In the genomic region with DNA sequence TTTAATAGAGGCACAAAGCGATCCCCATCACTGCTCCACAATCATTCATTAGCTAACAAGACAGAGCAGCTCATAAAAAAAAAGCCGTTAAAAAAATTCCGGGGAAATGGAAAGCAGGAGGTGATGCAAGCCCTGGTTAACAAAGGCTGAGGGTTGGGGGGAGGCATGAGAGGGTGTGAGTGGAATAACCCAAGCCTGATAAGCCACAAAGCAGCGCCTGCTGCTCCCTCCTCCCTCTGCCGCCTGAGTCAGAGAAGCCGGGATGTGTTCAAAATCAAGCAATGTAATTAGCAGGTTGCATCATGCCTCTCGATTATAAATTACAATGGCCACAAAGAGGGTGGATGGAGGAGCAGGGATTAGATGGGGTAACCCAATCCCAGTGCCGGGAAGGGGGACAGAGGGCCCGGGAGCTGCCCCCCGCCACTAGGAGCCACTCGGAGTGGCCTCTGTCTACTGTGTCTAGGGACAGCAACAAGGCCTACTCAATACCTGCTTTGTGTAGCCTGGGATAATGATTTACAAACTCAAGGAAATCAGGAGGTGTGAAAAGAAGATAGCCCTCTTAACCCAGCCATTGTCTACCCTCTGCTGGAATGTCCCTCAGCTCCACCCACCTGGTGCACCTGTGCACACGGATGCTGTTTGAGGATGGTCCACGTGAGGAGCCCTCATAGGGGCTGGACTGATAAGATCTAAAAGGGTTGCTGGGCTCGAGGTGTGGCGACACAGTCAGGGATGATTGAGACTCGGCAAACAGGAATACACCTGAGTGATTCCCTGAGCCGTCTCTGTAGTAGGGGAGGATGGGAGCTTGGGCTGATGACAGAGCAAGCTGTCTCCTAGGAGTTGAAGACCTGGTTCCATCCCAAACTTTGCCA, we compare ENCODE assay signal across 8 cellular contexts.
A peak's percentile ranks its signal among the peaks of the same experiment; 100 is the strongest.
DNase-seq lines count a peak whose midpoint lies in the region; ATAC-seq and TF ChIP-seq lines count a peak whose summit lies in the region.

No MANE protein-coding gene starts in this region.

- no peaks in the 10 kb centered on the region for H3K27me3 Mint-ChIP-seq in T-helper 2 cell treated with Interferon-gamma antibody and Interleukin-4, amounts not matched to agents 5 μg/mL and 100 μg/mL, for 36 hours (ENCODE audit: low read depth)

- H3K4me3 Mint-ChIP-seq in T-helper 2 cell treated with Interferon-gamma antibody and Interleukin-4, amounts not matched to agents 5 μg/mL and 100 μg/mL, for 36 hours = no peak overlapping the region

- no peaks in the 10 kb centered on the region for H3K9me3 Mint-ChIP-seq in T-helper 2 cell treated with Interferon-gamma antibody and Interleukin-4, amounts not matched to agents 5 μg/mL and 100 μg/mL, for 36 hours

- H3K27ac ChIP-seq in liver (ENCODE audit: low read depth in 1 of 2, low read length in 2 of 2) = no peak overlapping the region

- H3K4me1 ChIP-seq in liver (ENCODE audit: control insufficient read depth in 4 of 4, insufficient read depth in 4 of 4, low read length in 3 of 4) = peaks cover 5 to 28% (median 18%) of the 10 kb centered on the region in 4 donors

- H3K4me3 ChIP-seq in astrocyte of the cerebellum (ENCODE audit: low read depth, low read length) = no peak overlapping the region
- H3K4me3 ChIP-seq in liver (ENCODE audit: low read depth in 1 of 3, low read length in 3 of 3) = no peak overlapping the region

- H3K27me3 ChIP-seq in liver (ENCODE audit: control insufficient read depth in 4 of 4, insufficient read depth in 4 of 4, low read length in 3 of 4) = no peaks in the 10 kb centered on the region

- TF ChIP-seq RAD21 in liver (IDR thresholded peaks at IDR 0.05) = no peak

- ATAC-seq in HG02870 (IDR thresholded peaks at IDR 0.05; ENCODE audit: unreplicated experiment) = no peak

- H3K27ac Mint-ChIP-seq in T-helper 2 cell treated with Interferon-gamma antibody and Interleukin-4, amounts not matched to agents 5 μg/mL and 100 μg/mL, for 36 hours = no peak overlapping the region

- no peaks in the 10 kb centered on the region for H3K36me3 ChIP-seq in liver (ENCODE audit: control insufficient read depth in 4 of 4, insufficient read depth in 3 of 4, low read depth in 1 of 4, low read length in 3 of 4)

- TF ChIP-seq CTCF in astrocyte of the cerebellum (IDR thresholded peaks at IDR 0.05; ENCODE audit: low read depth, low read length, missing control alignments) (no peak), liver (IDR thresholded peaks at IDR 0.05; ENCODE audit: low read depth, low read length, missing input control) (no peak)

- H3K36me3 Mint-ChIP-seq in T-helper 2 cell treated with Interferon-gamma antibody and Interleukin-4, amounts not matched to agents 5 μg/mL and 100 μg/mL, for 36 hours (ENCODE audit: low read depth) = no peaks in the 10 kb centered on the region

- in situ Hi-C loops in astrocyte of the cerebellum (cut with HindIII; ENCODE audit: low sequenced_read_pairs) = no loop called here

- H3K9ac ChIP-seq in liver (ENCODE audit: low read depth in 1 of 2, low read length in 2 of 2) = no peak overlapping the region

- H3K4me1 Mint-ChIP-seq in T-helper 2 cell treated with Interferon-gamma antibody and Interleukin-4, amounts not matched to agents 5 μg/mL and 100 μg/mL, for 36 hours (ENCODE audit: low read depth) = peaks cover 22% of the 10 kb centered on the region

- WGBS in liver = 77% methylated on average over 17 of the region's 17 CpGs

- no peaks in the 10 kb centered on the region for H3K9me3 ChIP-seq in liver (ENCODE audit: control insufficient read depth in 4 of 4, low read length in 3 of 4)

- DNase-seq in NCI-H2171 treated with DMSO at 0.1 percent for 48 hours (lab: John Stamatoyannopoulos, UW) (peak; percentile 64), NCI-H2171 (lab: John Stamatoyannopoulos, UW) (no peak), NCI-H2107 treated with DMSO at 0.1 percent for 48 hours (lab: John Stamatoyannopoulos, UW; ENCODE audit: unreplicated experiment) (peak; percentile 83), astrocyte of the cerebellum (ENCODE audit: low read depth) (peak; percentile 70), SHP77 (lab: John Stamatoyannopoulos, UW) (no peak)
- no peak for DNase-seq in T-helper 2 cell treated with Interferon-gamma antibody and Interleukin-4, amounts not matched to agents 5 μg/mL and 100 μg/mL, for 36 hours (ENCODE audit: low spot score)

TF ChIP-seq in liver, 16 proteins besides CTCF, POLR2A, EP300 and RAD21:
- TF ChIP-seq HNF4A (conservative IDR thresholded peaks at IDR 0.05) (no peak), SP1 (IDR thresholded peaks at IDR 0.05) (peak; percentile 37)

Comparison
In these comparisons a context has a peak if more than half of its experiments do, and no peak if none do; other contexts are left out.
1. DNase-seq: peak in NCI-H2171 treated with DMSO at 0.1 percent for 48 hours (single experiment), NCI-H2107 treated with DMSO at 0.1 percent for 48 hours (single experiment) and astrocyte of the cerebellum (single experiment); none in NCI-H2171 (single experiment), T-helper 2 cell treated with Interferon-gamma antibody and Interleukin-4, amounts not matched to agents 5 μg/mL and 100 μg/mL, for 36 hours (single experiment) and SHP77 (0 of 2).